Comparison of ENCODE assay signal across 7 cellular contexts in the genomic region with DNA sequence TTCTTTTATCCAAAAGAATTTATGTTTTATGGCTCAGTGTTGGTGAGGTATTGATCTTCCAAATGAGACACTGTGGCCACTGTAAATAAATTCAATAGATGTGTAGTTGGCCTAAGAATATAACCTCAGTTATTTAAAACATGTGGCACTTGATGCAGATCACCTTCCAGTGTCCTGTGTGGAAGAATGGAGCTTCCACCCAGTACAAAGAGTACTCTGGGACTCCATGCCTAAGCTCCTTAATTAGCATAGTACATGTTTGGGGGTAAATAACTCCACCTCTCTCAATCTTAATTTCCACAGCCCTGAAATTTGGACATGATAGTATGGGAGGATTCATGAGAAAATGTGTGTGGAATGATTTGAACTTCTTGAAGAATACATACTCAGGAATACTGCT.
A peak's percentile ranks its signal among the peaks of the same experiment; 100 is the strongest.
DNase-seq lines count a peak whose midpoint lies in the region; ATAC-seq, FAIRE-seq and TF ChIP-seq lines count a peak whose summit lies in the region.
"Not testable (repeated sequence)": the region's sequence is repeated elsewhere in the genome, so short reads cannot be mapped to it uniquely, and the experiment has no call there.

No MANE protein-coding gene starts in this region.

- H2BK12ac ChIP-seq in H1 (ENCODE audit: low read depth, low read length): not testable (repeated sequence)

- intact Hi-C loops in Right ventricle myocardium superior (cut with DNase I); left ventricle myocardium superior (cut with micrococcal nuclease): not testable (repeated sequence)

- H3K4me1 ChIP-seq in H1 (replicated peaks in 1 of 4; ENCODE audit: control insufficient read depth in 3 of 4, insufficient read depth in 4 of 4, low read length in 3 of 4); keratinocyte (ENCODE audit: control insufficient read depth, extremely low read depth, insufficient read depth, low read length): not testable (repeated sequence)

- not testable (repeated sequence) for H3K27me3 ChIP-seq in bronchial epithelial cell (ENCODE audit: control insufficient read depth, insufficient read depth, low read length); H1 (replicated peaks in 1 of 4; ENCODE audit: control insufficient read depth in 3 of 4, extremely low read depth in 1 of 4, insufficient read depth in 3 of 4, low read length in 3 of 4); keratinocyte (ENCODE audit: control insufficient read depth, extremely low read depth, insufficient read depth, low read length)

- CTCF ChIA-PET in H1 (lab: Charles Lee; ENCODE audit: partially characterized antibody): not testable (repeated sequence)

- not testable (repeated sequence) for H3K36me3 ChIP-seq in bronchial epithelial cell (ENCODE audit: control insufficient read depth, insufficient read depth, low read length); H1 (ENCODE audit: control insufficient read depth in 2 of 4, insufficient read depth in 4 of 4, low read length in 3 of 4); keratinocyte (ENCODE audit: control insufficient read depth in 2 of 2, extremely low read depth in 1 of 2, insufficient read depth in 2 of 2, low read length in 2 of 2)

- H2BK5ac ChIP-seq in H1 (ENCODE audit: low read depth, low read length): not testable (repeated sequence)

- not testable (repeated sequence) for H3K14ac ChIP-seq in H1 (ENCODE audit: insufficient read length)

- not testable (repeated sequence) for H3K9me1 ChIP-seq in keratinocyte (ENCODE audit: control insufficient read depth, extremely low read depth, insufficient read depth, low read length)

- H3K79me2 ChIP-seq in H1 (ENCODE audit: control insufficient read depth in 1 of 2, insufficient read depth in 2 of 2, low read length in 2 of 2); keratinocyte (ENCODE audit: control insufficient read depth, insufficient read depth, low read length): not testable (repeated sequence)

- not testable (repeated sequence) for H3K9me3 ChIP-seq in H1 (ENCODE audit: insufficient read depth in 2 of 2, low read depth in 1 of 2, low read length in 1 of 2); keratinocyte (ENCODE audit: control insufficient read depth, low read depth, low read length)

- not testable (repeated sequence) for H2AK5ac ChIP-seq in H1 (ENCODE audit: low read depth, low read length)

- H2BK15ac ChIP-seq in H1 (ENCODE audit: low read length): not testable (repeated sequence)

- not testable (repeated sequence) for H2AFZ ChIP-seq in H1 (ENCODE audit: low read length); keratinocyte (ENCODE audit: control insufficient read depth, low read length)

- H4K20me1 ChIP-seq in H1 (replicated peaks in 1 of 2; ENCODE audit: control insufficient read depth in 1 of 2, insufficient read depth in 2 of 2, low read length in 2 of 2); keratinocyte (ENCODE audit: control insufficient read depth, extremely low read depth, insufficient read depth, low read length): not testable (repeated sequence)

- TF ChIP-seq RAD21 in H1 (IDR thresholded peaks at IDR 0.05 in 1 of 2, conservative IDR thresholded peaks at IDR 0.05 in 1 of 2; ENCODE audit: low read depth in 2 of 2, low read length in 2 of 2): not testable (repeated sequence)

- H2BK20ac ChIP-seq in H1 (ENCODE audit: low read length): not testable (repeated sequence)

- ATAC-seq in Right ventricle myocardium superior (ENCODE audit: poor library complexity) (peak; percentile 39), left ventricle myocardium superior (peak; percentile 33)

- not testable (repeated sequence) for H3K27ac ChIP-seq in H1 (ENCODE audit: low read depth, low read length); keratinocyte (ENCODE audit: control insufficient read depth, insufficient read depth, low read length)

- not testable (repeated sequence) for H4K5ac ChIP-seq in H1 (ENCODE audit: insufficient read length, low read depth, low read length)

- POLR2A ChIA-PET in H1 (lab: Charles Lee; ENCODE audit: partially characterized antibody): not testable (repeated sequence)

- H4K91ac ChIP-seq in H1 (replicated peaks; ENCODE audit: insufficient read length, low read length): not testable (repeated sequence)

- not testable (repeated sequence) for TF ChIP-seq CTCF in D721Med (IDR thresholded peaks at IDR 0.05; ENCODE audit: insufficient read depth, missing control alignments); bronchial epithelial cell (IDR thresholded peaks at IDR 0.05; ENCODE audit: insufficient read depth, low read length, severe bottlenecking); H1 (IDR thresholded peaks at IDR 0.05; ENCODE audit: control extremely low read depth in 1 of 3, insufficient read depth in 1 of 3, low read depth in 1 of 3, low read length in 3 of 3); keratinocyte (optimal IDR thresholded peaks at IDR 0.05 in 1 of 3, IDR thresholded peaks at IDR 0.05 in 1 of 3, conservative IDR thresholded peaks at IDR 0.05 in 1 of 3; ENCODE audit: extremely low read depth in 1 of 3, insufficient read depth in 2 of 3, low read length in 3 of 3)

- not testable (repeated sequence) for H3K56ac ChIP-seq in H1 (replicated peaks; ENCODE audit: insufficient read length, low read depth, low read length)

- not testable (repeated sequence) for TF ChIP-seq POLR2A in GM12892 (IDR thresholded peaks at IDR 0.05; ENCODE audit: low read depth, low read length); H1 (IDR thresholded peaks at IDR 0.05; ENCODE audit: control extremely low read depth in 1 of 2, low read depth in 2 of 2, low read length in 2 of 2)

- dilution Hi-C loops in keratinocyte (cut with MboI; ENCODE audit: extremely low pct_ligation_motif_present, low sequenced_read_pairs): not testable (repeated sequence)

- H3K4me2 ChIP-seq in H1 (ENCODE audit: insufficient read depth in 1 of 2, low read depth in 2 of 2, low read length in 2 of 2); keratinocyte (ENCODE audit: control insufficient read depth, extremely low read depth, insufficient read depth, low read depth, low read length): not testable (repeated sequence)

- FAIRE-seq in D721Med (lab: Jason Lieb, UNC): peak; percentile 25
- peak; percentile 57 for FAIRE-seq in GM12892 (lab: Jason Lieb, UNC)
- peak; percentile 32 for FAIRE-seq in bronchial epithelial cell (lab: Jason Lieb, UNC)
- peak; percentile 78 for FAIRE-seq in H1 (lab: Jason Lieb, UNC)
- FAIRE-seq in keratinocyte (lab: Jason Lieb, UNC): peak; percentile 72

- TF ChIP-seq EP300 in H1 (IDR thresholded peaks at IDR 0.05; ENCODE audit: borderline replicate concordance in 1 of 2, low read depth in 2 of 2, low read length in 2 of 2): not testable (repeated sequence)

- H2BK120ac ChIP-seq in H1 (replicated peaks; ENCODE audit: low read depth, low read length): not testable (repeated sequence)

- H3K4me3 ChIP-seq in bronchial epithelial cell (ENCODE audit: low read depth, low read length); H1 (ENCODE audit: extremely low read depth in 1 of 4, insufficient read depth in 2 of 4, low read depth in 3 of 4, low read length in 4 of 4); keratinocyte (ENCODE audit: control insufficient read depth in 2 of 3, extremely low read depth in 1 of 3, insufficient read depth in 2 of 3, low read depth in 1 of 3, low read length in 3 of 3): not testable (repeated sequence)

- H3K18ac ChIP-seq in H1 (ENCODE audit: extremely low read depth, low read length): not testable (repeated sequence)

- H3K23ac ChIP-seq in H1 (ENCODE audit: insufficient read length): not testable (repeated sequence)

- not testable (repeated sequence) for H3K79me1 ChIP-seq in H1 (ENCODE audit: low read depth, low read length)

- H3K23me2 ChIP-seq in H1 (ENCODE audit: low read depth, low read length): not testable (repeated sequence)

- H3K9ac ChIP-seq in H1 (replicated peaks in 1 of 4; ENCODE audit: extremely low read depth in 1 of 4, low read depth in 3 of 4, low read length in 3 of 4); keratinocyte (ENCODE audit: control insufficient read depth, extremely low read depth, insufficient read depth, low read length): not testable (repeated sequence)

- H4K8ac ChIP-seq in H1 (ENCODE audit: extremely low read depth, insufficient read depth, low read length): not testable (repeated sequence)

- DNase-seq in D721Med (ENCODE audit: insufficient read length, low spot score); GM12892 (ENCODE audit: insufficient read length); bronchial epithelial cell (ENCODE audit: low read depth); H1 (ENCODE audit: low read depth in 1 of 2, low spot score in 2 of 2); Right ventricle myocardium superior; left ventricle myocardium superior; keratinocyte (ENCODE audit: low read depth, low spot score): not testable (repeated sequence)

- not testable (repeated sequence) for H3K4ac ChIP-seq in H1 (replicated peaks; ENCODE audit: insufficient read length, low read depth, low read length)
